Comparison of ENCODE assay signal across 15 cellular contexts in the genomic region with DNA sequence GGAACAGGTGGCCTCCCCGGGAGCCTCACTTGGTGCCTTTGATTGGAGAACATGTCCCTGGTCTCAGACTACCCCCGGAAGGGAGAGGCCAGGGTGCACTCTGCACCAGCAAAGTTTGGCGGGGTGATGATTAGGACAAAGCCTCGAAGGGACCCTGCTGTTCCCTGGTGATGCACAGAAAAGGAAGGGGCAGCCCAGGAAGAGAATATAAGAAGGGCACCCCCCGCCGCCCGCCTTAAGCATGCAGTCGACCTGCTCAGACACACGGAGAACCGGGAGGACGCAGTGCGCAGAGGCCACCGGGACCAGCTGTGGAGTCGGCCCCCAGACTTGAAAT.
"Had no signal": no experiment of that assay in that cellular context is flagged by ENCODE, and none has a peak within 500 bp of the region (broad histone marks: within the 10 kb centered on the region; RNA-seq: fewer than 3 reads in every experiment).

No MANE protein-coding gene starts in this region.

- H3K4me3 ChIP-seq: esophagus squamous epithelium, heart right ventricle, pancreas, smooth muscle cell, upper lobe of right lung had no signal

- ATAC-seq: activated CD4-positive, CD25-positive, alpha-beta regulatory T cell treated with anti-CD3 and anti-CD28 coated beads, Interleukin-2, amount 50 U/mL, for 24 hours; left lobe of liver; upper lobe of right lung had no signal

- H3K27ac ChIP-seq: esophagus squamous epithelium, pancreas, upper lobe of right lung had no signal

- H3K27ac Mint-ChIP-seq: activated naive CD4-positive, alpha-beta T cell treated with anti-CD3 and anti-CD28 coated beads, Interleukin-2, amount 50 U/mL, for 24 hours had no signal

- H3K4me3 Mint-ChIP-seq: activated naive CD4-positive, alpha-beta T cell treated with anti-CD3 and anti-CD28 coated beads, Interleukin-2, amount 50 U/mL, for 24 hours had no signal

- H3K9me3 ChIP-seq: esophagus squamous epithelium, heart right ventricle, pancreas, upper lobe of right lung had no signal

- H3K4me2 ChIP-seq: smooth muscle cell had no signal

- H3K27me3 Mint-ChIP-seq: activated naive CD4-positive, alpha-beta T cell treated with anti-CD3 and anti-CD28 coated beads, Interleukin-2, amount 50 U/mL, for 24 hours had no signal

- H3K36me3 ChIP-seq: pancreas, upper lobe of right lung had no signal

- DNase-seq: activated CD4-positive, alpha-beta T cell treated with anti-CD3 and anti-CD28 coated beads, Interleukin-2, amount 50 U/mL, for 4 hours; activated effector memory CD4-positive, alpha-beta T cell treated with Interleukin-2 at 50 U/mL for 16 hours; activated T-cell treated with anti-CD3 and anti-CD28 coated beads, Interleukin-2, amount 50 U/mL, for 1 hour; amygdala; esophagus squamous epithelium; foreskin fibroblast; heart right ventricle; pancreas; T-helper 2 cell; upper lobe of right lung had no signal

- H3K9me3 Mint-ChIP-seq: activated naive CD4-positive, alpha-beta T cell treated with anti-CD3 and anti-CD28 coated beads, Interleukin-2, amount 50 U/mL, for 24 hours; neural crest cell had no signal

- H3K27me3 ChIP-seq: esophagus squamous epithelium, heart right ventricle, pancreas, upper lobe of right lung had no signal
